ENCODE assay signal across 19 cellular contexts in genomic region chr10:119259345-119259744, GRCh38.
"Had no signal": no experiment of that assay in that cellular context is flagged by ENCODE, and none has a peak within 500 bp of the region (broad histone marks: within the 10 kb centered on the region; RNA-seq: fewer than 3 reads in every experiment).

No MANE protein-coding gene starts in this region.

- H3K4me3 ChIP-seq: cardiac muscle cell, colonic mucosa, heart right ventricle, left lung, lower lobe of right lung, mucosa of descending colon, right atrium auricular region, stomach, thoracic aorta, transverse colon had no signal

- H3K9me3 ChIP-seq: colonic mucosa, heart right ventricle, left lung, lower lobe of right lung, mucosa of descending colon, right atrium auricular region, stomach, thoracic aorta, transverse colon had no signal

- H3K36me3 ChIP-seq: cardiac muscle cell, colonic mucosa, heart right ventricle, left lung, lower lobe of right lung, right atrium auricular region, stomach, thoracic aorta, transverse colon had no signal

- H3K27me3 ChIP-seq: cardiac muscle cell, colonic mucosa, heart right ventricle, left lung, right atrium auricular region, stomach, transverse colon had no signal

- H3K27ac ChIP-seq: cardiac muscle cell, colonic mucosa, left lung, lower lobe of right lung, thoracic aorta had no signal

- H3K9me3 Mint-ChIP-seq: natural killer cell had no signal

- DNase-seq: colonic mucosa; dermis blood vessel endothelial cell; erythroblast; foreskin melanocyte; heart right ventricle; islet precursor cell; left lung; lower lobe of right lung; natural killer cell; small intestine; stimulated activated CD4-positive, alpha-beta T cell treated with anti-CD3 and anti-CD28 coated beads, Interleukin-2, amount 100 ng/mL, for 48 hours; stomach; substantia nigra; transverse colon had no signal

- H3K4me3 Mint-ChIP-seq: natural killer cell, neural crest cell had no signal

- H3K36me3 Mint-ChIP-seq: natural killer cell had no signal

- ATAC-seq: heart right ventricle, left lung, lower lobe of right lung, mucosa of descending colon, natural killer cell had no signal

- H3K4me1 ChIP-seq: colonic mucosa had no signal
